ENCODE assay signal across 8 cellular contexts in genomic region chr19:47047931-47048399, GRCh38. TPM values are rescaled to one million over a fixed set of nuclear protein-coding genes. Genes with fewer than 3 reads are reported as not detected.
DNase-seq lines count a peak whose midpoint lies in the region; ATAC-seq, FAIRE-seq and TF ChIP-seq lines count a peak whose summit lies in the region.

No MANE protein-coding gene starts in this region.

- peak; percentile 18 for FAIRE-seq in endometrium (lab: Jason Lieb, UNC)

- peak overlapping the region; percentile 86 to 95 (median 89) for H3K27ac Mint-ChIP-seq in CD14-positive monocyte
- H3K27ac Mint-ChIP-seq in activated CD8-positive, alpha-beta memory T cell treated with anti-CD3 and anti-CD28 coated beads, Interleukin-2, amount 10 ng/mL, durations not matched to agents 7 days and 5 days, result peak overlapping the region; percentile 98

- H3K36me3 Mint-ChIP-seq in CD14-positive monocyte, result peaks cover 2 to 11% of the 10 kb centered on the region in 2 donors
- peaks cover 2% of the 10 kb centered on the region for H3K36me3 Mint-ChIP-seq in activated CD8-positive, alpha-beta memory T cell treated with anti-CD3 and anti-CD28 coated beads, Interleukin-2, amount 10 ng/mL, durations not matched to agents 7 days and 5 days

- peak overlapping the region; percentile 91 to 95 for H3K4me3 Mint-ChIP-seq in CD14-positive monocyte
- H3K4me3 Mint-ChIP-seq in activated CD8-positive, alpha-beta memory T cell treated with anti-CD3 and anti-CD28 coated beads, Interleukin-2, amount 10 ng/mL, durations not matched to agents 7 days and 5 days, result peak overlapping the region; percentile 99

- H3K4me1 Mint-ChIP-seq in CD14-positive monocyte, result peaks cover 35% of the 10 kb centered on the region
- peaks cover 14% of the 10 kb centered on the region for H3K4me1 Mint-ChIP-seq in activated CD8-positive, alpha-beta memory T cell treated with anti-CD3 and anti-CD28 coated beads, Interleukin-2, amount 10 ng/mL, durations not matched to agents 7 days and 5 days

- peak overlapping the region; percentile 99 for H3K4me3 ChIP-seq in mesodermal cell (ENCODE audit: extremely low read depth, insufficient read depth, low read length, poor library complexity, severe bottlenecking)

- no peaks in the 10 kb centered on the region for H3K9me3 ChIP-seq in mesodermal cell (ENCODE audit: control insufficient read depth, low read length)

- DNase-seq in CD14-positive monocyte (ENCODE audit: low spot score) (peak; percentile 86), HS-27A (ENCODE audit: low read depth) (peak; percentile 53), NOMO-1 (lab: John Stamatoyannopoulos, UW; ENCODE audit: unreplicated experiment in 2 of 2) (peak; percentile 93 to 95)
- peak; percentile 93 for DNase-seq in activated CD8-positive, alpha-beta memory T cell treated with anti-CD3 and anti-CD28 coated beads, Interleukin-2, amount 10 ng/mL, durations not matched to agents 7 days and 5 days
- peak; percentile 26 for DNase-seq in stimulated activated CD8-positive, alpha-beta memory T cell treated with anti-CD3 and anti-CD28 coated beads, Interleukin-15, amount 100 ng/mL, for 24 hours (ENCODE audit: low read depth)

- H3K9me3 Mint-ChIP-seq in CD14-positive monocyte, result peaks cover 0 to 3% (median 2%) of the 10 kb centered on the region in 7 donors
- H3K9me3 Mint-ChIP-seq in activated CD8-positive, alpha-beta memory T cell treated with anti-CD3 and anti-CD28 coated beads, Interleukin-2, amount 10 ng/mL, durations not matched to agents 7 days and 5 days (ENCODE audit: low read depth), result no peaks in the 10 kb centered on the region

- peaks cover 5% of the 10 kb centered on the region for H3K36me3 ChIP-seq in mesodermal cell (ENCODE audit: control insufficient read depth, insufficient read depth, low read length)

- no peak for TF ChIP-seq CTCF in CD14-positive monocyte (IDR thresholded peaks at IDR 0.05)

- intact Hi-C loops in CD14-positive monocyte (cut with micrococcal nuclease), result loop anchor here in 1 of 2 donors (2.0 kb wide), 2 partner anchors 65 to 197 kb away; partner anchors contain the start of genes AP2S1 and ZC3H4

- peaks cover 0 to 2% (median 0%) of the 10 kb centered on the region in 3 donors for H3K27me3 Mint-ChIP-seq in CD14-positive monocyte (ENCODE audit: low read depth in 3 of 3)
- peaks cover under 1% of the 10 kb centered on the region for H3K27me3 Mint-ChIP-seq in activated CD8-positive, alpha-beta memory T cell treated with anti-CD3 and anti-CD28 coated beads, Interleukin-2, amount 10 ng/mL, durations not matched to agents 7 days and 5 days

- H3K27ac ChIP-seq in mesodermal cell (ENCODE audit: low read depth, low read length, severe bottlenecking), result peak overlapping the region; percentile 29

- no peaks in the 10 kb centered on the region for H3K4me1 ChIP-seq in mesodermal cell (ENCODE audit: control insufficient read depth, insufficient read depth, low read length, poor library complexity, severe bottlenecking)

- ATAC-seq in GM19397 (IDR thresholded peaks at IDR 0.05; ENCODE audit: unreplicated experiment), result peak; percentile 23
- peak; percentile 67 for ATAC-seq in activated CD8-positive, alpha-beta memory T cell treated with anti-CD3 and anti-CD28 coated beads, Interleukin-2, amount 10 ng/mL, durations not matched to agents 7 days and 5 days

- 0 to 1% methylated on average over 18 to 30 of the region's 32 CpGs for WGBS in mesodermal cell (ENCODE audit: insufficient coverage in 2 of 2), 2 experiments

- CTCF ChIA-PET in activated CD8-positive, alpha-beta memory T cell treated with anti-CD3 and anti-CD28 coated beads, Interleukin-2, amount 10 ng/mL, durations not matched to agents 7 days and 5 days (lab: Charles Lee), result interaction anchor here (0.7 to 2.7 kb wide), 7 partner anchors 12 to 297 kb away, joined by 3 to 16 read pairs (median 4); no protein-coding TSS in a partner anchor

RNA-seq across cellular contexts. Expression of gene TMEM160, which starts 0.5 kb away (rescaled TPM):
- polyA plus RNA-seq in CD14-positive monocyte, result 100 to 1,000 TPM; 103 to 159 TPM
- total RNA-seq in activated CD8-positive, alpha-beta memory T cell treated with anti-CD3 and anti-CD28 coated beads, Interleukin-2, amount 10 ng/mL, durations not matched to agents 7 days and 5 days, result 10 to 100 TPM; 77.5 to 87.8 TPM
- polyA plus RNA-seq in mesodermal cell (2013, experiment 1 of 2), result 32.8 TPM
- polyA plus RNA-seq in mesodermal cell (2013, experiment 2 of 2), result 28.6 TPM

RNA-seq across cellular contexts. Expression of gene NPAS1, which starts 28.3 kb away (rescaled TPM):
- polyA plus RNA-seq in CD14-positive monocyte, result not detected
- under 1 TPM; 0.41 to 0.68 TPM for total RNA-seq in activated CD8-positive, alpha-beta memory T cell treated with anti-CD3 and anti-CD28 coated beads, Interleukin-2, amount 10 ng/mL, durations not matched to agents 7 days and 5 days
- 14.1 TPM for polyA plus RNA-seq in mesodermal cell (2013, experiment 1 of 2)
- 10.8 TPM for polyA plus RNA-seq in mesodermal cell (2013, experiment 2 of 2)

Comparison
In these comparisons a context has a peak if more than half of its experiments do, and no peak if none do; other contexts are left out.
1. Peak in every context shown above with its lines: DNase-seq, ATAC-seq, H3K4me3 ChIP-seq and H3K27ac ChIP-seq.
2. DNase-seq: peak in every context shown above with its lines; median percentile 94 in NOMO-1; 93 in activated CD8-positive, alpha-beta memory T cell treated with anti-CD3 and anti-CD28 coated beads, Interleukin-2, amount 10 ng/mL, durations not matched to agents 7 days and 5 days; 86 in CD14-positive monocyte; 53 in HS-27A; 26 in stimulated activated CD8-positive, alpha-beta memory T cell treated with anti-CD3 and anti-CD28 coated beads, Interleukin-15, amount 100 ng/mL, for 24 hours.